Comparison of ENCODE assay signal across 17 cellular contexts in genomic region chr7:120876922-120877321, GRCh38. TPM values are rescaled to one million over a fixed set of nuclear protein-coding genes. Genes with fewer than 3 reads are reported as not detected.
"Had no signal": no experiment of that assay in that cellular context is flagged by ENCODE, and none has a peak within 500 bp of the region (broad histone marks: within the 10 kb centered on the region; RNA-seq: fewer than 3 reads in every experiment).

No MANE protein-coding gene starts in this region.

- H3K4me1 ChIP-seq: lower lobe of right lung had no signal

- H3K9me3 Mint-ChIP-seq: activated naive CD8-positive, alpha-beta T cell treated with anti-CD3 and anti-CD28 coated beads for 36 hours; dendritic cell treated with granulocyte-macrophage colony-stimulating factor and Interleukin-4, amounts not matched to agents 40 ng/mL and 50 ng/mL, for 4 days had no signal

- H3K9me3 ChIP-seq: lower lobe of right lung had no signal

- H3K36me3 ChIP-seq: cardiac muscle cell, lower lobe of right lung had no signal

- H3K27ac Mint-ChIP-seq: activated naive CD8-positive, alpha-beta T cell treated with anti-CD3 and anti-CD28 coated beads for 36 hours; dendritic cell treated with granulocyte-macrophage colony-stimulating factor and Interleukin-4, amounts not matched to agents 40 ng/mL and 50 ng/mL, for 4 days had no signal

- H3K4me3 ChIP-seq: cardiac muscle cell, lower lobe of right lung had no signal

- DNase-seq: activated CD4-positive, alpha-beta T cell treated with anti-CD3 and anti-CD28 coated beads, Interleukin-2, amount 50 U/mL, for 48 hours; activated naive CD4-positive, alpha-beta T cell; activated naive CD8-positive, alpha-beta T cell treated with anti-CD3 and anti-CD28 coated beads for 36 hours; amniotic stem cell; effector memory CD4-positive, alpha-beta T cell; hippocampal formation; left colon; lower lobe of right lung; stimulated activated CD4-positive, alpha-beta T cell treated with anti-CD3 and anti-CD28 coated beads, Interleukin-1b, Interleukin-23, amount 100 ng/mL, for 48 hours; stimulated activated CD8-positive, alpha-beta memory T cell treated with anti-CD3 and anti-CD28 coated beads, Interleukin-4, amount 100 ng/mL, for 48 hours; stimulated activated naive CD4-positive, alpha-beta T cell; T1000 had no signal

- H3K27ac ChIP-seq: cardiac muscle cell, epithelial cell of prostate, lower lobe of right lung had no signal

- H3K4me3 Mint-ChIP-seq: activated naive CD8-positive, alpha-beta T cell treated with anti-CD3 and anti-CD28 coated beads for 36 hours; dendritic cell treated with granulocyte-macrophage colony-stimulating factor and Interleukin-4, amounts not matched to agents 40 ng/mL and 50 ng/mL, for 4 days; nephron had no signal

- H3K27me3 ChIP-seq: cardiac muscle cell had no signal

- H3K36me3 Mint-ChIP-seq: activated naive CD8-positive, alpha-beta T cell treated with anti-CD3 and anti-CD28 coated beads for 36 hours had no signal

RNA-seq across cellular contexts. Expression of gene TSPAN12, which starts 19.0 kb away (rescaled TPM):
- total RNA-seq: activated naive CD8-positive, alpha-beta T cell treated with anti-CD3 and anti-CD28 coated beads for 36 hours; T-helper 1 cell treated with Interleukin-12 subunit alpha and Interleukin-12 subunit beta and Interleukin-4 antibody, amounts not matched to agents 30 ng/mL and 1 ng/mL, for 36 hours had no signal
